ENCODE assay signal across 26 cellular contexts in genomic region chr19:52948025-52948770, GRCh38.
"Had no signal": no experiment of that assay in that cellular context is flagged by ENCODE, and none has a peak within 500 bp of the region (broad histone marks: within the 10 kb centered on the region; RNA-seq: fewer than 3 reads in every experiment).

No MANE protein-coding gene starts in this region.

- H3K27ac ChIP-seq: adrenal gland, body of pancreas, breast epithelium, KMS-11, SK-N-MC had no signal

- H3K4me1 ChIP-seq: breast epithelium had no signal

- H3K4me3 Mint-ChIP-seq: activated CD4-positive, alpha-beta T cell treated with anti-CD3 and anti-CD28 coated beads, Interleukin-2, amount 10 ng/mL, durations not matched to agents 24 days and 14 days; activated CD8-positive, alpha-beta T cell treated with anti-CD3 and anti-CD28 coated beads for 36 hours; activated naive CD8-positive, alpha-beta T cell treated with anti-CD3 and anti-CD28 coated beads, Interleukin-2, amount 10 ng/mL, durations not matched to agents 7 days and 5 days; activated T-cell treated with anti-CD3 and anti-CD28 coated beads, Interleukin-2, amount 50 U/mL, for 72 hours; activated T-helper 17 cell treated with anti-CD3 and anti-CD28 coated beads, Interleukin-2, amount 50 U/mL, for 72 hours; T-helper 1 cell treated with Interleukin-12 subunit alpha and Interleukin-12 subunit beta and Interleukin-4 antibody, amounts not matched to agents 30 μg/mL and 1 μg/mL, for 36 hours; T-helper 2 cell treated with Interferon-gamma antibody and Interleukin-4, amounts not matched to agents 5 μg/mL and 100 μg/mL, for 36 hours had no signal

- H3K4me3 ChIP-seq: adrenal gland, body of pancreas, breast epithelium, SK-N-MC had no signal

- H3K4me2 ChIP-seq: KMS-11 had no signal

- DNase-seq: activated CD4-positive, alpha-beta T cell treated with anti-CD3 and anti-CD28 coated beads, Interleukin-2, amount 10 ng/mL, durations not matched to agents 24 days and 14 days; activated CD4-positive, alpha-beta T cell treated with anti-CD3 and anti-CD28 coated beads, Interleukin-2, amount 50 U/mL, for 4 hours; activated CD8-positive, alpha-beta T cell treated with anti-CD3 and anti-CD28 coated beads for 36 hours; activated effector memory CD4-positive, alpha-beta T cell treated with anti-CD3 and anti-CD28 coated beads, Interleukin-2, amount 50 U/mL, for 16 hours; activated naive CD4-positive, alpha-beta T cell; activated naive CD4-positive, alpha-beta T cell treated with anti-CD3 and anti-CD28 coated beads, Interleukin-2, amount 50 U/mL, for 16 hours; activated naive CD8-positive, alpha-beta T cell treated with anti-CD3 and anti-CD28 coated beads, Interleukin-2, amount 10 ng/mL, durations not matched to agents 7 days and 5 days; activated T-cell treated with anti-CD3 and anti-CD28 coated beads, Interleukin-2, amount 50 U/mL, for 1 hour; activated T-cell treated with anti-CD3 and anti-CD28 coated beads, Interleukin-2, amount 50 U/mL, for 72 hours; adrenal gland; body of pancreas; MM.1S; MV-4-11; NCI-H1092; NCI-H1436 treated with DMSO at 0.1 percent for 48 hours; NCI-H1694 treated with DMSO at 0.1 percent for 48 hours; NCI-H2029; NCI-H345; NCI-H524 treated with DMSO at 0.1 percent for 48 hours; Right ventricle myocardium superior had no signal

- H3K27me3 Mint-ChIP-seq: activated CD4-positive, alpha-beta T cell treated with anti-CD3 and anti-CD28 coated beads, Interleukin-2, amount 10 ng/mL, durations not matched to agents 24 days and 14 days; activated CD8-positive, alpha-beta T cell treated with anti-CD3 and anti-CD28 coated beads for 36 hours; activated naive CD8-positive, alpha-beta T cell treated with anti-CD3 and anti-CD28 coated beads, Interleukin-2, amount 10 ng/mL, durations not matched to agents 7 days and 5 days; activated T-helper 17 cell treated with anti-CD3 and anti-CD28 coated beads, Interleukin-2, amount 50 U/mL, for 72 hours had no signal

- H3K27me3 ChIP-seq: adrenal gland, body of pancreas, breast epithelium had no signal

- H3K4me1 Mint-ChIP-seq: activated CD4-positive, alpha-beta T cell treated with anti-CD3 and anti-CD28 coated beads, Interleukin-2, amount 10 ng/mL, durations not matched to agents 24 days and 14 days; activated naive CD8-positive, alpha-beta T cell treated with anti-CD3 and anti-CD28 coated beads, Interleukin-2, amount 10 ng/mL, durations not matched to agents 7 days and 5 days; activated T-helper 17 cell treated with anti-CD3 and anti-CD28 coated beads, Interleukin-2, amount 50 U/mL, for 72 hours had no signal

- H3K27ac Mint-ChIP-seq: activated CD4-positive, alpha-beta T cell treated with anti-CD3 and anti-CD28 coated beads, Interleukin-2, amount 10 ng/mL, durations not matched to agents 24 days and 14 days; activated CD8-positive, alpha-beta T cell treated with anti-CD3 and anti-CD28 coated beads for 36 hours; activated naive CD8-positive, alpha-beta T cell treated with anti-CD3 and anti-CD28 coated beads, Interleukin-2, amount 10 ng/mL, durations not matched to agents 7 days and 5 days; activated T-cell treated with anti-CD3 and anti-CD28 coated beads, Interleukin-2, amount 50 U/mL, for 72 hours; activated T-helper 17 cell treated with anti-CD3 and anti-CD28 coated beads, Interleukin-2, amount 50 U/mL, for 72 hours; T-helper 1 cell treated with Interleukin-12 subunit alpha and Interleukin-12 subunit beta and Interleukin-4 antibody, amounts not matched to agents 30 μg/mL and 1 μg/mL, for 36 hours; T-helper 2 cell treated with Interferon-gamma antibody and Interleukin-4, amounts not matched to agents 5 μg/mL and 100 μg/mL, for 36 hours had no signal

- H3K9ac ChIP-seq: KMS-11 had no signal
